In the genomic region with DNA sequence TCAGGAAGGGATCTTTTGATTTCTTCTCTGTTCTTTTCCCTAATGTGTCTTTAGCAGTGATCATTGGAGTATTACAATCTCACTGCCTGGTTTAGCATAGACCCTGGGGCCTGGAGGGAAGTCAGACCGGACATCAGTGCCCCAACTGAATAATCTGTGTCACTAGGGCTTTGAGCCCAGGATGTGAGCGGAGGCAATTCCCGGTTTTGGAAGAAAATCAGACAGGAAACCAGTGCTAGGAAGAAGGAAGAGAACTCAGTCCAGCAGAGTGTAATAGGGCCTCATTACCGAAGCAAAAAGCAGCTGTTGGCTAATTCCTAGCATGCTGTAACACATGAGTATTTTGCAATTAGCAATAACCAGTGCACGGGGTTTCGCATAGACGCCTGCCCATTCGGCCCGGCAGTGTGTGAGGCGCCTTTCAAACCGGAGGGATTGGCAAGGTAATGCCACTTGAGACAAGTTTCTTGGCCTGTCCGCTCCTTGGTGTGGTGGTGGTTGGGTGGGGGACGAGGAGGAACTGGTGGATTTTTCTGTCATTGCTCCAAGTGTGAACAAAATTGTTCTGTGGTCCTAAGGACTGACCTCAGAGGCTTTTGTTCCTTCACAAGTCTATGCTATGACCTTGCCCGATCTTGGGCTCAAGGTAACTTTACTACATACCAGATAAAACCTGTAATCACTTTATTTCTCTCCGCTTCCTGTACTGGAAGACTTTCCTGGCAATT, we compare ENCODE assay signal across 1 cellular context.
A peak's percentile ranks its signal among the peaks of the same experiment; 100 is the strongest.
TF ChIP-seq lines count a peak whose summit lies in the region.

No MANE protein-coding gene starts in this region.

TF ChIP-seq in HepG2, 621 proteins besides CTCF, POLR2A, EP300 and RAD21 (continued from another document and continues in another):
- TF ChIP-seq, protein P1, sequence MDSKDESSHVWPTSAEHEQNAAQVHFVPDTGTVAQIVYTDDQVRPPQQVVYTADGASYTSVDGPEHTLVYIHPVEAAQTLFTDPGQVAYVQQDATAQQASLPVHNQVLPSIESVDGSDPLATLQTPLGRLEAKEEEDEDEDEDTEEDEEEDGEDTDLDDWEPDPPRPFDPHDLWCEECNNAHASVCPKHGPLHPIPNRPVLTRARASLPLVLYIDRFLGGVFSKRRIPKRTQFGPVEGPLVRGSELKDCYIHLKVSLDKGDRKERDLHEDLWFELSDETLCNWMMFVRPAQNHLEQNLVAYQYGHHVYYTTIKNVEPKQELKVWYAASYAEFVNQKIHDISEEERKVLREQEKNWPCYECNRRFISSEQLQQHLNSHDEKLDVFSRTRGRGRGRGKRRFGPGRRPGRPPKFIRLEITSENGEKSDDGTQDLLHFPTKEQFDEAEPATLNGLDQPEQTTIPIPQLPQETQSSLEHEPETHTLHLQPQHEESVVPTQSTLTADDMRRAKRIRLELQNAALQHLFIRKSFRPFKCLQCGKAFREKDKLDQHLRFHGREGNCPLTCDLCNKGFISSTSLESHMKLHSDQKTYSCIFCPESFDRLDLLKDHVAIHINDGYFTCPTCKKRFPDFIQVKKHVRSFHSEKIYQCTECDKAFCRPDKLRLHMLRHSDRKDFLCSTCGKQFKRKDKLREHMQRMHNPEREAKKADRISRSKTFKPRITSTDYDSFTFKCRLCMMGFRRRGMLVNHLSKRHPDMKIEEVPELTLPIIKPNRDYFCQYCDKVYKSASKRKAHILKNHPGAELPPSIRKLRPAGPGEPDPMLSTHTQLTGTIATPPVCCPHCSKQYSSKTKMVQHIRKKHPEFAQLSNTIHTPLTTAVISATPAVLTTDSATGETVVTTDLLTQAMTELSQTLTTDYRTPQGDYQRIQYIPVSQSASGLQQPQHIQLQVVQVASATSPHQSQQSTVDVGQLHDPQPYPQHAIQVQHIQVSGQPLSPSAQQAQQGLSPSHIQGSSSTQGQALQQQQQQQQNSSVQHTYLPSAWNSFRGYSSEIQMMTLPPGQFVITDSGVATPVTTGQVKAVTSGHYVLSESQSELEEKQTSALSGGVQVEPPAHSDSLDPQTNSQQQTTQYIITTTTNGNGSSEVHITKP (CRISPR knock-in tag; IDR thresholded peaks at IDR 0.05; ENCODE audit: low read depth), result no peak
- no peak for TF ChIP-seq ZNF792 (CRISPR knock-in tag; IDR thresholded peaks at IDR 0.05)
- TF ChIP-seq NR3C1 (CRISPR knock-in tag; IDR thresholded peaks at IDR 0.05), result no peak
- TF ChIP-seq ZNF121 (CRISPR knock-in tag; IDR thresholded peaks at IDR 0.05), result no peak
- peak; percentile 23; the same call in 1 of the 2 replicates for TF ChIP-seq ZNF331 (CRISPR knock-in tag; IDR thresholded peaks at IDR 0.05)
- no peak for TF ChIP-seq FIP1L1 (IDR thresholded peaks at IDR 0.05; ENCODE audit: borderline replicate concordance, insufficient read depth, low read depth, low read length)
- TF ChIP-seq ARID2 (CRISPR knock-in tag; IDR thresholded peaks at IDR 0.05; ENCODE audit: borderline replicate concordance), result no peak
- no peak; the same call in 1 of the 2 replicates for TF ChIP-seq ZNF225 (CRISPR knock-in tag; IDR thresholded peaks at IDR 0.05)
- TF ChIP-seq NR2F6 (IDR thresholded peaks at IDR 0.05), result no peak
- TF ChIP-seq NR2F6 (CRISPR knock-in tag; IDR thresholded peaks at IDR 0.05), result no peak
- TF ChIP-seq RBFOX2 (IDR thresholded peaks at IDR 0.05; ENCODE audit: low read depth, low read length), result peak; percentile 43; the same call in 1 of the 2 replicates
- no peak; the same call in none of the 2 replicates for TF ChIP-seq FOXA3 (CRISPR knock-in tag; IDR thresholded peaks at IDR 0.05)
- TF ChIP-seq HHEX (CRISPR knock-in tag; IDR thresholded peaks at IDR 0.05), result no peak
- peak; percentile 22 for TF ChIP-seq ASH2L (IDR thresholded peaks at IDR 0.05; ENCODE audit: insufficient read length, low read depth, low read length)
- TF ChIP-seq ZNF230 (CRISPR knock-in tag; IDR thresholded peaks at IDR 0.05), result no peak
- no peak for TF ChIP-seq ZNF160 (CRISPR knock-in tag; IDR thresholded peaks at IDR 0.05)
- TF ChIP-seq, protein P2, sequence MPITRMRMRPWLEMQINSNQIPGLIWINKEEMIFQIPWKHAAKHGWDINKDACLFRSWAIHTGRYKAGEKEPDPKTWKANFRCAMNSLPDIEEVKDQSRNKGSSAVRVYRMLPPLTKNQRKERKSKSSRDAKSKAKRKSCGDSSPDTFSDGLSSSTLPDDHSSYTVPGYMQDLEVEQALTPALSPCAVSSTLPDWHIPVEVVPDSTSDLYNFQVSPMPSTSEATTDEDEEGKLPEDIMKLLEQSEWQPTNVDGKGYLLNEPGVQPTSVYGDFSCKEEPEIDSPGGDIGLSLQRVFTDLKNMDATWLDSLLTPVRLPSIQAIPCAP (CRISPR knock-in tag; IDR thresholded peaks at IDR 0.05; ENCODE audit: low read depth), result no peak
- no peak for TF ChIP-seq REPIN1 (CRISPR knock-in tag; IDR thresholded peaks at IDR 0.05; ENCODE audit: borderline replicate concordance, low read depth)
- no peak; the same call in 1 of the 2 replicates for TF ChIP-seq ZNF12 (CRISPR knock-in tag; IDR thresholded peaks at IDR 0.05)
- no peak for TF ChIP-seq PHF20 (CRISPR knock-in tag; IDR thresholded peaks at IDR 0.05)
- no peak for TF ChIP-seq RNF2 (conservative IDR thresholded peaks at IDR 0.05; ENCODE audit: low read depth)
- no peak for TF ChIP-seq NFIC (IDR thresholded peaks at IDR 0.05; ENCODE audit: low read length)
- TF ChIP-seq, protein P3, sequence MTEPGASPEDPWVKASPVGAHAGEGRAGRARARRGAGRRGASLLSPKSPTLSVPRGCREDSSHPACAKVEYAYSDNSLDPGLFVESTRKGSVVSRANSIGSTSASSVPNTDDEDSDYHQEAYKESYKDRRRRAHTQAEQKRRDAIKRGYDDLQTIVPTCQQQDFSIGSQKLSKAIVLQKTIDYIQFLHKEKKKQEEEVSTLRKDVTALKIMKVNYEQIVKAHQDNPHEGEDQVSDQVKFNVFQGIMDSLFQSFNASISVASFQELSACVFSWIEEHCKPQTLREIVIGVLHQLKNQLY (CRISPR knock-in tag; IDR thresholded peaks at IDR 0.05), result 0 out of 2 replicates have a peak, but pooled peaks have one; percentile 40
- TF ChIP-seq ZNF260 (CRISPR knock-in tag; IDR thresholded peaks at IDR 0.05; ENCODE audit: borderline replicate concordance, low read depth), result no peak
- TF ChIP-seq ZMYM2 (CRISPR knock-in tag; IDR thresholded peaks at IDR 0.05), result no peak
- no peak for TF ChIP-seq TBL1XR1 (IDR thresholded peaks at IDR 0.05; ENCODE audit: borderline replicate concordance, low read length, partially characterized antibody)
- TF ChIP-seq, protein P4, sequence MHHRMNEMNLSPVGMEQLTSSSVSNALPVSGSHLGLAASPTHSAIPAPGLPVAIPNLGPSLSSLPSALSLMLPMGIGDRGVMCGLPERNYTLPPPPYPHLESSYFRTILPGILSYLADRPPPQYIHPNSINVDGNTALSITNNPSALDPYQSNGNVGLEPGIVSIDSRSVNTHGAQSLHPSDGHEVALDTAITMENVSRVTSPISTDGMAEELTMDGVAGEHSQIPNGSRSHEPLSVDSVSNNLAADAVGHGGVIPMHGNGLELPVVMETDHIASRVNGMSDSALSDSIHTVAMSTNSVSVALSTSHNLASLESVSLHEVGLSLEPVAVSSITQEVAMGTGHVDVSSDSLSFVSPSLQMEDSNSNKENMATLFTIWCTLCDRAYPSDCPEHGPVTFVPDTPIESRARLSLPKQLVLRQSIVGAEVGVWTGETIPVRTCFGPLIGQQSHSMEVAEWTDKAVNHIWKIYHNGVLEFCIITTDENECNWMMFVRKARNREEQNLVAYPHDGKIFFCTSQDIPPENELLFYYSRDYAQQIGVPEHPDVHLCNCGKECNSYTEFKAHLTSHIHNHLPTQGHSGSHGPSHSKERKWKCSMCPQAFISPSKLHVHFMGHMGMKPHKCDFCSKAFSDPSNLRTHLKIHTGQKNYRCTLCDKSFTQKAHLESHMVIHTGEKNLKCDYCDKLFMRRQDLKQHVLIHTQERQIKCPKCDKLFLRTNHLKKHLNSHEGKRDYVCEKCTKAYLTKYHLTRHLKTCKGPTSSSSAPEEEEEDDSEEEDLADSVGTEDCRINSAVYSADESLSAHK (CRISPR knock-in tag; IDR thresholded peaks at IDR 0.05; ENCODE audit: borderline replicate concordance), result no peak
- TF ChIP-seq, protein P5, sequence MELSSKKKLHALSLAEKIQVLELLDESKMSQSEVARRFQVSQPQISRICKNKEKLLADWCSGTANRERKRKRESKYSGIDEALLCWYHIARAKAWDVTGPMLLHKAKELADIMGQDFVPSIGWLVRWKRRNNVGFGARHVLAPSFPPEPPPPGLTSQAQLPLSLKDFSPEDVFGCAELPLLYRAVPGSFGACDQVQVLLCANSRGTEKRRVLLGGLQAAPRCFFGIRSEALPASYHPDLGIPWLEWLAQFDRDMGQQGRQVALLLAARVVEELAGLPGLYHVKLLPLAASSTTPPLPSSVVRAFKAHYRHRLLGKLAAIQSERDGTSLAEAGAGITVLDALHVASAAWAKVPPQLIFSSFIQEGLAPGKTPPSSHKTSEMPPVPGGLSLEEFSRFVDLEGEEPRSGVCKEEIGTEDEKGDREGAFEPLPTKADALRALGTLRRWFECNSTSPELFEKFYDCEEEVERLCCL (CRISPR knock-in tag; IDR thresholded peaks at IDR 0.05; ENCODE audit: borderline replicate concordance), result no peak
- TF ChIP-seq, protein P6, sequence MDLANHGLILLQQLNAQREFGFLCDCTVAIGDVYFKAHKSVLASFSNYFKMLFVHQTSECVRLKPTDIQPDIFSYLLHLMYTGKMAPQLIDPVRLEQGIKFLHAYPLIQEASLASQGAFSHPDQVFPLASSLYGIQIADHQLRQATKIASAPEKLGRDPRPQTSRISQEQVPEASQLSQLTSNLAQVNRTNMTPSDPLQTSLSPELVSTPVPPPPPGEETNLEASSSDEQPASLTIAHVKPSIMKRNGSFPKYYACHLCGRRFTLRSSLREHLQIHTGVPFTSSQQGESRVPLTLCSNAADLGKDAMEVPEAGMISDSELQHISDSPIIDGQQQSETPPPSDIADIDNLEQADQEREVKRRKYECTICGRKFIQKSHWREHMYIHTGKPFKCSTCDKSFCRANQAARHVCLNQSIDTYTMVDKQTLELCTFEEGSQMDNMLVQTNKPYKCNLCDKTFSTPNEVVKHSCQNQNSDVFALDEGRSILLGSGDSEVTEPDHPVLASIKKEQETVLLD (CRISPR knock-in tag; IDR thresholded peaks at IDR 0.05; ENCODE audit: low read depth), result no peak
- TF ChIP-seq, protein P7, sequence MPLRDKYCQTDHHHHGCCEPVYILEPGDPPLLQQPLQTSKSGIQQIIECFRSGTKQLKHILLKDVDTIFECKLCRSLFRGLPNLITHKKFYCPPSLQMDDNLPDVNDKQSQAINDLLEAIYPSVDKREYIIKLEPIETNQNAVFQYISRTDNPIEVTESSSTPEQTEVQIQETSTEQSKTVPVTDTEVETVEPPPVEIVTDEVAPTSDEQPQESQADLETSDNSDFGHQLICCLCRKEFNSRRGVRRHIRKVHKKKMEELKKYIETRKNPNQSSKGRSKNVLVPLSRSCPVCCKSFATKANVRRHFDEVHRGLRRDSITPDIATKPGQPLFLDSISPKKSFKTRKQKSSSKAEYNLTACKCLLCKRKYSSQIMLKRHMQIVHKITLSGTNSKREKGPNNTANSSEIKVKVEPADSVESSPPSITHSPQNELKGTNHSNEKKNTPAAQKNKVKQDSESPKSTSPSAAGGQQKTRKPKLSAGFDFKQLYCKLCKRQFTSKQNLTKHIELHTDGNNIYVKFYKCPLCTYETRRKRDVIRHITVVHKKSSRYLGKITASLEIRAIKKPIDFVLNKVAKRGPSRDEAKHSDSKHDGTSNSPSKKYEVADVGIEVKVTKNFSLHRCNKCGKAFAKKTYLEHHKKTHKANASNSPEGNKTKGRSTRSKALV (CRISPR knock-in tag; IDR thresholded peaks at IDR 0.05), result no peak
- TF ChIP-seq, protein P8, sequence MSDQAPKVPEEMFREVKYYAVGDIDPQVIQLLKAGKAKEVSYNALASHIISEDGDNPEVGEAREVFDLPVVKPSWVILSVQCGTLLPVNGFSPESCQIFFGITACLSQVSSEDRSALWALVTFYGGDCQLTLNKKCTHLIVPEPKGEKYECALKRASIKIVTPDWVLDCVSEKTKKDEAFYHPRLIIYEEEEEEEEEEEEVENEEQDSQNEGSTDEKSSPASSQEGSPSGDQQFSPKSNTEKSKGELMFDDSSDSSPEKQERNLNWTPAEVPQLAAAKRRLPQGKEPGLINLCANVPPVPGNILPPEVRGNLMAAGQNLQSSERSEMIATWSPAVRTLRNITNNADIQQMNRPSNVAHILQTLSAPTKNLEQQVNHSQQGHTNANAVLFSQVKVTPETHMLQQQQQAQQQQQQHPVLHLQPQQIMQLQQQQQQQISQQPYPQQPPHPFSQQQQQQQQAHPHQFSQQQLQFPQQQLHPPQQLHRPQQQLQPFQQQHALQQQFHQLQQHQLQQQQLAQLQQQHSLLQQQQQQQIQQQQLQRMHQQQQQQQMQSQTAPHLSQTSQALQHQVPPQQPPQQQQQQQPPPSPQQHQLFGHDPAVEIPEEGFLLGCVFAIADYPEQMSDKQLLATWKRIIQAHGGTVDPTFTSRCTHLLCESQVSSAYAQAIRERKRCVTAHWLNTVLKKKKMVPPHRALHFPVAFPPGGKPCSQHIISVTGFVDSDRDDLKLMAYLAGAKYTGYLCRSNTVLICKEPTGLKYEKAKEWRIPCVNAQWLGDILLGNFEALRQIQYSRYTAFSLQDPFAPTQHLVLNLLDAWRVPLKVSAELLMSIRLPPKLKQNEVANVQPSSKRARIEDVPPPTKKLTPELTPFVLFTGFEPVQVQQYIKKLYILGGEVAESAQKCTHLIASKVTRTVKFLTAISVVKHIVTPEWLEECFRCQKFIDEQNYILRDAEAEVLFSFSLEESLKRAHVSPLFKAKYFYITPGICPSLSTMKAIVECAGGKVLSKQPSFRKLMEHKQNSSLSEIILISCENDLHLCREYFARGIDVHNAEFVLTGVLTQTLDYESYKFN (CRISPR knock-in tag; conservative IDR thresholded peaks at IDR 0.05), result no peak
- no peak for TF ChIP-seq ZNF850 (CRISPR knock-in tag; conservative IDR thresholded peaks at IDR 0.05)
- TF ChIP-seq, protein P9, sequence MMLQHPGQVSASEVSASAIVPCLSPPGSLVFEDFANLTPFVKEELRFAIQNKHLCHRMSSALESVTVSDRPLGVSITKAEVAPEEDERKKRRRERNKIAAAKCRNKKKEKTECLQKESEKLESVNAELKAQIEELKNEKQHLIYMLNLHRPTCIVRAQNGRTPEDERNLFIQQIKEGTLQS (CRISPR knock-in tag; IDR thresholded peaks at IDR 0.05), result no peak
- no peak for TF ChIP-seq ZNF703 (CRISPR knock-in tag; IDR thresholded peaks at IDR 0.05; ENCODE audit: borderline replicate concordance)
- TF ChIP-seq ZNF747 (CRISPR knock-in tag; IDR thresholded peaks at IDR 0.05; ENCODE audit: borderline replicate concordance), result no peak
- no peak for TF ChIP-seq FOXC1 (CRISPR knock-in tag; IDR thresholded peaks at IDR 0.05; ENCODE audit: borderline replicate concordance)
